ENCODE assay signal across 15 cellular contexts in genomic region chr2:237097911-237098702, GRCh38. TPM values are rescaled to one million over a fixed set of nuclear protein-coding genes. Genes with fewer than 3 reads are reported as not detected.
DNase-seq lines count a peak whose midpoint lies in the region; ATAC-seq and TF ChIP-seq lines count a peak whose summit lies in the region.
"Had no signal": no experiment of that assay in that cellular context is flagged by ENCODE, and none has a peak within 500 bp of the region (broad histone marks: within the 10 kb centered on the region; RNA-seq: fewer than 3 reads in every experiment).

No MANE protein-coding gene starts in this region.

- H3K4me3 ChIP-seq in effector memory CD4-positive, alpha-beta T cell (ENCODE audit: insufficient read depth, low read depth, low read length, poor library complexity, severe bottlenecking): no peak overlapping the region
- H3K4me3 ChIP-seq in testis: no peak overlapping the region
- H3K4me3 ChIP-seq: lower lobe of right lung, PC-9 had no signal

- no peaks in the 10 kb centered on the region for H3K9me3 ChIP-seq in effector memory CD4-positive, alpha-beta T cell (ENCODE audit: control insufficient read depth, low read length)
- no peaks in the 10 kb centered on the region for H3K9me3 ChIP-seq in testis
- H3K9me3 ChIP-seq: lower lobe of right lung had no signal

- H3K4me1 ChIP-seq in effector memory CD4-positive, alpha-beta T cell (ENCODE audit: control insufficient read depth, insufficient read depth, low read length, poor library complexity, severe bottlenecking): no peaks in the 10 kb centered on the region
- H3K4me1 ChIP-seq in testis: no peaks in the 10 kb centered on the region

- no peaks in the 10 kb centered on the region for H3K27me3 ChIP-seq in effector memory CD4-positive, alpha-beta T cell (replicated peaks; ENCODE audit: control insufficient read depth, insufficient read depth, low read length, poor library complexity, severe bottlenecking)
- no peaks in the 10 kb centered on the region for H3K27me3 ChIP-seq in testis

- no peaks in the 10 kb centered on the region for H3K9me3 Mint-ChIP-seq in stimulated activated naive CD8-positive, alpha-beta T cell treated with anti-CD3 and anti-CD28 coated beads, Interleukin-15, amount 100 ng/mL, for 72 hours

- no peak for TF ChIP-seq POLR2A in testis (IDR thresholded peaks at IDR 0.05)

- peaks cover 74% of the 10 kb centered on the region for H3K36me3 ChIP-seq in effector memory CD4-positive, alpha-beta T cell (ENCODE audit: control insufficient read depth, insufficient read depth, low read length)
- no peaks in the 10 kb centered on the region for H3K36me3 ChIP-seq in testis (ENCODE audit: low read depth, missing control alignments)

- no peak for DNase-seq in stimulated activated naive CD8-positive, alpha-beta T cell treated with anti-CD3 and anti-CD28 coated beads, Interleukin-15, Interleukin-2, amounts not matched to agents 100 U/mL and 50 U/mL, for 24 hours
- no peak for DNase-seq in stimulated activated naive CD8-positive, alpha-beta T cell treated with anti-CD3 and anti-CD28 coated beads, Interleukin-15, amount 100 ng/mL, for 72 hours
- DNase-seq in amniotic epithelial cell (ENCODE audit: low read depth) (peak; percentile 98), hepatic stellate cell (ENCODE audit: low spot score) (peak; percentile 62), SHP77 (lab: John Stamatoyannopoulos, UW) (no peak), testis (no peak)
- DNase-seq in effector memory CD4-positive, alpha-beta T cell: no peak
- DNase-seq: activated CD4-positive, CD25-positive, alpha-beta regulatory T cell treated with anti-CD3 and anti-CD28 coated beads, Interleukin-2, amount 50 U/mL, for 72 hours; C1 segment of cervical spinal cord; lower lobe of right lung; NCI-H2029; stimulated activated CD8-positive, alpha-beta memory T cell treated with anti-CD3 and anti-CD28 coated beads, Interleukin-4, amount 100 ng/mL, for 48 hours had no signal

- TF ChIP-seq CTCF in testis (IDR thresholded peaks at IDR 0.05): no peak

- H3K27ac Mint-ChIP-seq in stimulated activated naive CD8-positive, alpha-beta T cell treated with anti-CD3 and anti-CD28 coated beads, Interleukin-15, amount 100 ng/mL, for 72 hours: no peak overlapping the region
- H3K27ac Mint-ChIP-seq: activated naive CD8-positive, alpha-beta T cell had no signal

- H3K27me3 Mint-ChIP-seq in stimulated activated naive CD8-positive, alpha-beta T cell treated with anti-CD3 and anti-CD28 coated beads, Interleukin-15, amount 100 ng/mL, for 72 hours: no peaks in the 10 kb centered on the region
- H3K27me3 Mint-ChIP-seq: activated naive CD8-positive, alpha-beta T cell had no signal

- H3K4me1 Mint-ChIP-seq in stimulated activated naive CD8-positive, alpha-beta T cell treated with anti-CD3 and anti-CD28 coated beads, Interleukin-15, amount 100 ng/mL, for 72 hours: no peaks in the 10 kb centered on the region

- no peak overlapping the region for H3K4me3 Mint-ChIP-seq in stimulated activated naive CD8-positive, alpha-beta T cell treated with anti-CD3 and anti-CD28 coated beads, Interleukin-15, amount 100 ng/mL, for 72 hours
- H3K4me3 Mint-ChIP-seq: activated naive CD8-positive, alpha-beta T cell had no signal

- no peak overlapping the region for H3K27ac ChIP-seq in effector memory CD4-positive, alpha-beta T cell (ENCODE audit: insufficient read depth, low read length, poor library complexity, severe bottlenecking)
- peak overlapping the region in 1 of 2 donors; percentile 36 for H3K27ac ChIP-seq in testis
- H3K27ac ChIP-seq: lower lobe of right lung, PC-9 had no signal

- ATAC-seq in stimulated activated naive CD8-positive, alpha-beta T cell treated with anti-CD3 and anti-CD28 coated beads, Interleukin-15, Interleukin-2, amounts not matched to agents 100 U/mL and 50 U/mL, for 24 hours: peak; percentile 88
- ATAC-seq in stimulated activated naive CD8-positive, alpha-beta T cell treated with anti-CD3 and anti-CD28 coated beads, Interleukin-15, amount 100 ng/mL, for 72 hours: no peak
- ATAC-seq in HG02763 (IDR thresholded peaks at IDR 0.05; ENCODE audit: unreplicated experiment): no peak
- ATAC-seq: lower lobe of right lung had no signal

- intact Hi-C loops in testis (cut with DNase I; ENCODE audit: low total_unique reads): no loop called here

- WGBS in testis, 2 donors: 88 to 91% methylated on average over 4 of the region's 4 CpGs

RNA-seq across cellular contexts. Expression of gene COPS8, which starts 12.4 kb away (rescaled TPM):
- total RNA-seq in testis: 100 to 1,000 TPM; 104 to 117 TPM
- polyA plus RNA-seq in testis (ENCODE audit: insufficient read depth, low read depth, low replicate concordance): 108 TPM

Comparison
In these comparisons a context has a peak if more than half of its experiments do, and no peak if none do; other contexts are left out.
1. DNase-seq: peak in amniotic epithelial cell (single experiment) and hepatic stellate cell (single experiment); none in stimulated activated naive CD8-positive, alpha-beta T cell treated with anti-CD3 and anti-CD28 coated beads, Interleukin-15, Interleukin-2, amounts not matched to agents 100 U/mL and 50 U/mL, for 24 hours (single experiment), stimulated activated naive CD8-positive, alpha-beta T cell treated with anti-CD3 and anti-CD28 coated beads, Interleukin-15, amount 100 ng/mL, for 72 hours (0 of 2), effector memory CD4-positive, alpha-beta T cell (0 of 3), SHP77 (0 of 2) and testis (single experiment).